ENCODE assay signal across 9 cellular contexts in genomic region chr18:34592961-34593382, GRCh38.
DNase-seq lines count a peak whose midpoint lies in the region; ATAC-seq, FAIRE-seq and TF ChIP-seq lines count a peak whose summit lies in the region.
"Had no signal": no experiment of that assay in that cellular context is flagged by ENCODE, and none has a peak within 500 bp of the region (broad histone marks: within the 10 kb centered on the region; RNA-seq: fewer than 3 reads in every experiment).

No MANE protein-coding gene starts in this region.

- DNase-seq in GM04504 (ENCODE audit: low read depth) (peak; percentile 8), GM12878 (ENCODE audit: low read depth, low spot score) (no peak), hepatocyte (ENCODE audit: low spot score) (peak; percentile 64), putamen (ENCODE audit: low spot score) (peak; percentile 52), RPMI8226 (no peak)
- DNase-seq in activated CD4-positive, alpha-beta T cell treated with anti-CD3 and anti-CD28 coated beads for 1 hour, result no peak
- DNase-seq in activated T-cell treated with anti-CD3 and anti-CD28 coated beads, Interleukin-2, amount 50 U/mL, for 48 hours, result no peak
- DNase-seq: T-helper 17 cell had no signal

- no peak for TF ChIP-seq POLR2A in GM12878 (IDR thresholded peaks at IDR 0.05; ENCODE audit: low read depth, low read length)

- WGBS in GM12878 (ENCODE audit: insufficient coverage, insufficient replicate concordance, low lambda C conversion rate, missing lambda C conversion rate), result 11% methylated on average over 8 of the region's 8 CpGs
- whole genome bisulfite sequencing in hepatocyte (ENCODE audit: low lambda C conversion rate, missing lambda C conversion rate), result 15% methylated on average over 8 of the region's 8 CpGs

- H4K20me1 ChIP-seq in GM12878 (ENCODE audit: control insufficient read depth, insufficient read depth) (no peaks in the 10 kb centered on the region), hepatocyte (ENCODE audit: insufficient read depth, poor library complexity, severe bottlenecking) (no peaks in the 10 kb centered on the region)

- TF ChIP-seq CTCF in GM12878 (IDR thresholded peaks at IDR 0.05 in 2 of 3, conservative IDR thresholded peaks at IDR 0.05 in 1 of 3; ENCODE audit: control insufficient read depth in 2 of 3, extremely low read depth in 1 of 3, insufficient read depth in 1 of 3, low read depth in 3 of 3, low read length in 3 of 3), result no peak
- TF ChIP-seq CTCF in hepatocyte (IDR thresholded peaks at IDR 0.05; ENCODE audit: poor library complexity), result no peak

- BruUV-seq in GM12878 (replicated peaks; lab: Mats Ljungman, UMichigan), result no TSS peak

- no peak overlapping the region for H2AFZ ChIP-seq in GM12878 (ENCODE audit: control insufficient read depth, low read depth, low read length)
- peak overlapping the region; percentile 42 for H2AFZ ChIP-seq in hepatocyte

- no peak overlapping the region for H3K4me3 ChIP-seq in GM12878
- H3K4me3 ChIP-seq in hepatocyte, result no peak overlapping the region

- no peak for TF ChIP-seq EP300 in GM12878 (IDR thresholded peaks at IDR 0.05; ENCODE audit: borderline replicate concordance in 1 of 2, control insufficient read depth in 1 of 2, low read depth in 2 of 2, low read length in 2 of 2)

- SMC1A ChIA-PET in GM12878 (lab: Charles Lee; ENCODE audit: uncharacterized antibody, unreplicated experiment), result interaction anchor here (1.0 to 7.1 kb wide), 5 partner anchors 69 to 240 kb away, joined by 3 to 39 read pairs (median 4); no protein-coding TSS in a partner anchor

- H3K4me1 ChIP-seq in GM12878 (ENCODE audit: control insufficient read depth, insufficient read depth, low read length) (no peaks in the 10 kb centered on the region), hepatocyte (ENCODE audit: insufficient read depth) (no peaks in the 10 kb centered on the region)

- POLR2A ChIA-PET in GM12878 (lab: Charles Lee), result no interaction called here

- H3K36me3 ChIP-seq in GM12878 (ENCODE audit: control insufficient read depth in 2 of 2, insufficient read depth in 2 of 2, low read length in 1 of 2) (no peaks in the 10 kb centered on the region), hepatocyte (replicated peaks; ENCODE audit: insufficient read depth, low read depth) (no peaks in the 10 kb centered on the region)

- no peak for FAIRE-seq in GM12878 (lab: Jason Lieb, UNC)

- ATAC-seq in GM12878 (peak; percentile 54), GM19397 (IDR thresholded peaks at IDR 0.05; ENCODE audit: unreplicated experiment) (no peak)
- ATAC-seq: T-helper 17 cell had no signal

- RAD21 ChIA-PET in GM12878 (lab: Charles Lee; ENCODE audit: unreplicated experiment), result interaction anchor here (1.1 to 1.7 kb wide), 3 partner anchors 9 to 13 kb away, joined by 3 to 4 read pairs (median 3); no protein-coding TSS in a partner anchor

- H3K9ac ChIP-seq in GM12878 (ENCODE audit: control insufficient read depth, insufficient read depth, low read length), result no peak overlapping the region

- H3K27ac ChIP-seq in GM12878 (ENCODE audit: control insufficient read depth, insufficient read depth) (no peak overlapping the region), hepatocyte (peak overlapping the region; percentile 45)

- H3K9me2 ChIP-seq in hepatocyte (replicated peaks; ENCODE audit: insufficient read depth), result no peaks in the 10 kb centered on the region

- TF ChIP-seq RAD21 in GM12878 (IDR thresholded peaks at IDR 0.05; ENCODE audit: insufficient read depth, low read depth, low read length), result no peak

- no peak overlapping the region for H3K4me2 ChIP-seq in GM12878 (ENCODE audit: control insufficient read depth, insufficient read depth)
- peak overlapping the region; percentile 67 for H3K4me2 ChIP-seq in hepatocyte

- CTCF ChIA-PET in GM12878 (lab: Yijun Ruan, JAX), result interaction anchor here (1.0 to 1.5 kb wide), 3 partner anchors 69 to 471 kb away, joined by 3 to 7 read pairs (median 4); no protein-coding TSS in a partner anchor

- in situ Hi-C loops in GM12878 (cut with MboI), result no loop called here

- intact Hi-C loops in GM12878 (cut with micrococcal nuclease; ENCODE audit: unreplicated experiment), result no loop called here

- no peaks in the 10 kb centered on the region; a peak in 1 of 4 replicates for H3K27me3 ChIP-seq in GM12878 (replicated peaks in 1 of 2; ENCODE audit: control insufficient read depth in 2 of 2, insufficient read depth in 2 of 2, low read length in 1 of 2)
- no peaks in the 10 kb centered on the region for H3K27me3 ChIP-seq in hepatocyte

- H3K79me2 ChIP-seq in GM12878 (ENCODE audit: control insufficient read depth, insufficient read depth, low read length), result no peaks in the 10 kb centered on the region
- no peaks in the 10 kb centered on the region for H3K79me2 ChIP-seq in hepatocyte

- H3K9me3 ChIP-seq in GM12878 (replicated peaks; ENCODE audit: control insufficient read depth, insufficient read depth, low read length) (no peaks in the 10 kb centered on the region), hepatocyte (ENCODE audit: low read depth) (no peaks in the 10 kb centered on the region)

TF ChIP-seq in GM12878, 131 proteins besides CTCF, POLR2A, EP300 and RAD21:
- TF ChIP-seq NFYA (IDR thresholded peaks at IDR 0.05; ENCODE audit: borderline replicate concordance, low read depth, low read length) (no peak), TAF1 (IDR thresholded peaks at IDR 0.05; ENCODE audit: borderline replicate concordance, low read depth, low read length) (no peak), SP1 (IDR thresholded peaks at IDR 0.05; ENCODE audit: low read depth, low read length) (no peak), HDAC2 (IDR thresholded peaks at IDR 0.05) (no peak)
- TF ChIP-seq, protein P1, sequence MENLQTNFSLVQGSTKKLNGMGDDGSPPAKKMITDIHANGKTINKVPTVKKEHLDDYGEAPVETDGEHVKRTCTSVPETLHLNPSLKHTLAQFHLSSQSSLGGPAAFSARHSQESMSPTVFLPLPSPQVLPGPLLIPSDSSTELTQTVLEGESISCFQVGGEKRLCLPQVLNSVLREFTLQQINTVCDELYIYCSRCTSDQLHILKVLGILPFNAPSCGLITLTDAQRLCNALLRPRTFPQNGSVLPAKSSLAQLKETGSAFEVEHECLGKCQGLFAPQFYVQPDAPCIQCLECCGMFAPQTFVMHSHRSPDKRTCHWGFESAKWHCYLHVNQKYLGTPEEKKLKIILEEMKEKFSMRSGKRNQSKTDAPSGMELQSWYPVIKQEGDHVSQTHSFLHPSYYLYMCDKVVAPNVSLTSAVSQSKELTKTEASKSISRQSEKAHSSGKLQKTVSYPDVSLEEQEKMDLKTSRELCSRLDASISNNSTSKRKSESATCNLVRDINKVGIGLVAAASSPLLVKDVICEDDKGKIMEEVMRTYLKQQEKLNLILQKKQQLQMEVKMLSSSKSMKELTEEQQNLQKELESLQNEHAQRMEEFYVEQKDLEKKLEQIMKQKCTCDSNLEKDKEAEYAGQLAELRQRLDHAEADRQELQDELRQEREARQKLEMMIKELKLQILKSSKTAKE (IDR thresholded peaks at IDR 0.05; ENCODE audit: low read depth, poor library complexity, severe bottlenecking), result no peak

Comparison
In these comparisons a context has a peak if more than half of its experiments do, and no peak if none do; other contexts are left out.
1. DNase-seq: peak in GM04504 (single experiment), hepatocyte (single experiment) and putamen (single experiment); none in GM12878 (single experiment), activated CD4-positive, alpha-beta T cell treated with anti-CD3 and anti-CD28 coated beads for 1 hour (single experiment), RPMI8226 (single experiment) and activated T-cell treated with anti-CD3 and anti-CD28 coated beads, Interleukin-2, amount 50 U/mL, for 48 hours (0 of 2).